1 cellular context compared by ENCODE assay signal in the genomic region with DNA sequence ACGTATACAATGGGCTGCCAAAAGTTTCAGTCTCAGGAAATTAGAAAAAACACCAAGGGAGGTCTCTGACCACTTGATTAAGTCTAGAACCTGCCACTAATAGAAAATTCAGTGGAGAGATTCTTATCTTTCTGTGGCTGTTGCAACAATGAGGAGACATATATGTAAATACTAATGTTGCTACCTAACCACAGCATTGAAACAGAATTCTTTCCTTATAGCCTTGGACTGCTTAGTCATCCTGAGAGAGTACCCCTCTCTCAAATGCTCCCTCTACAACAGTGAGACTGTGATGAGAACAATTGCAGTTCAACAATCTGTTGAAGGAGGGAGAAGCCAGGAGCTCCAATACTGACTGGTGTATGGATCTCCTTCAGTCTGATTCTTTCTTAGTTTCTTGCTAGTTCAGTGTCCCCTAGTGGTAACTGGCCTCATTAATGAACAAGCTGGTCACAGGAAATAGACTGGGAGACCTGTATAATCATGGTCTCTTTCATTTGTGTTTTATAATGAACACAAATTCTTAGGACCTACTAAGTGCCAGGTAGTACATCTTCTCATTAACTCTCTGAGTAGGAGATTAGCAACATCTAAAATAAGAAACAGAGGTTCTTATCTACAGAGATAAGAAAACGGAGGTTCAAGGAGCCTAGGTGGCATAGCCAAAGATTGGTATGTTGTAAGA.
TF ChIP-seq lines count a peak whose summit lies in the region.

No MANE protein-coding gene starts in this region.

TF ChIP-seq in endothelial cell of umbilical vein, 7 proteins besides CTCF, POLR2A, EP300 and RAD21 (continued from another document):
- no peak for TF ChIP-seq MYC (IDR thresholded peaks at IDR 0.05; ENCODE audit: low read depth, low read length)
